Comparison of ENCODE assay signal across 2 cellular contexts in the genomic region with DNA sequence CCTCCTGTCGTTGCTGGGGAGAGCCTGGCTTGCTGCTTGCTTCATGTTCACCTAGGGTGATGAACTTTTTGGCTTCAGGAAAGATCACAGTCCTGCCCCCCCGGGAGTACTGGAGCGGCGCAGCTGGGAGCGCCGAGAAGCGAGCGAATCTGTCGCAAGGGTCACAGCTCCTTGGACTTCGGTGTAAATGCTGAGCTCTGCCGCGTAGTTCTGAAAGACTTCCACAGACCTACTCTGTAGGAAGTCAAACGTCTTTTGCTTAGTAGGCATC.
TF ChIP-seq lines count a peak whose summit lies in the region.

No MANE protein-coding gene starts in this region.

TF ChIP-seq in SK-N-SH, 30 proteins besides CTCF, POLR2A, EP300 and RAD21 (continued from another document):
- TF ChIP-seq ZBTB33 (IDR thresholded peaks at IDR 0.05; ENCODE audit: borderline replicate concordance, low read depth) (no peak), FOXM1 (IDR thresholded peaks at IDR 0.05; ENCODE audit: low read depth) (no peak), REST (IDR thresholded peaks at IDR 0.05; ENCODE audit: low read depth, low read length) (no peak), RCOR1 (IDR thresholded peaks at IDR 0.05; ENCODE audit: low read length) (no peak), SMC3 (IDR thresholded peaks at IDR 0.05; ENCODE audit: low read depth, low read length) (no peak), MEF2A (IDR thresholded peaks at IDR 0.05; ENCODE audit: borderline replicate concordance, low read depth) (no peak), TCF12 (IDR thresholded peaks at IDR 0.05) (no peak), YY1 (IDR thresholded peaks at IDR 0.05; ENCODE audit: low read depth) (no peak), FOSL2 (IDR thresholded peaks at IDR 0.05; ENCODE audit: borderline replicate concordance, low read depth) (no peak), JUND (IDR thresholded peaks at IDR 0.05) (no peak), POLR2AphosphoS5 (IDR thresholded peaks at IDR 0.05; ENCODE audit: low read depth, low read length) (no peak), ELF1 (IDR thresholded peaks at IDR 0.05) (no peak), CHD2 (IDR thresholded peaks at IDR 0.05; ENCODE audit: low read length, partially characterized antibody) (no peak), EZH2phosphoT487 (IDR thresholded peaks at IDR 0.05; ENCODE audit: borderline replicate concordance, low read depth) (no peak), FOXJ3 (CRISPR knock-in tag; IDR thresholded peaks at IDR 0.05) (no peak)
- TF ChIP-seq, protein P1, sequence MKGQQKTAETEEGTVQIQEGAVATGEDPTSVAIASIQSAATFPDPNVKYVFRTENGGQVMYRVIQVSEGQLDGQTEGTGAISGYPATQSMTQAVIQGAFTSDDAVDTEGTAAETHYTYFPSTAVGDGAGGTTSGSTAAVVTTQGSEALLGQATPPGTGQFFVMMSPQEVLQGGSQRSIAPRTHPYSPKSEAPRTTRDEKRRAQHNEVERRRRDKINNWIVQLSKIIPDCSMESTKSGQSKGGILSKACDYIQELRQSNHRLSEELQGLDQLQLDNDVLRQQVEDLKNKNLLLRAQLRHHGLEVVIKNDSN (IDR thresholded peaks at IDR 0.05; ENCODE audit: borderline replicate concordance, low read depth) = no peak
- TF ChIP-seq, protein P2, sequence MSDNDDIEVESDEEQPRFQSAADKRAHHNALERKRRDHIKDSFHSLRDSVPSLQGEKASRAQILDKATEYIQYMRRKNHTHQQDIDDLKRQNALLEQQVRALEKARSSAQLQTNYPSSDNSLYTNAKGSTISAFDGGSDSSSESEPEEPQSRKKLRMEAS (IDR thresholded peaks at IDR 0.05; ENCODE audit: low read depth) = no peak
- TF ChIP-seq, protein P3, sequence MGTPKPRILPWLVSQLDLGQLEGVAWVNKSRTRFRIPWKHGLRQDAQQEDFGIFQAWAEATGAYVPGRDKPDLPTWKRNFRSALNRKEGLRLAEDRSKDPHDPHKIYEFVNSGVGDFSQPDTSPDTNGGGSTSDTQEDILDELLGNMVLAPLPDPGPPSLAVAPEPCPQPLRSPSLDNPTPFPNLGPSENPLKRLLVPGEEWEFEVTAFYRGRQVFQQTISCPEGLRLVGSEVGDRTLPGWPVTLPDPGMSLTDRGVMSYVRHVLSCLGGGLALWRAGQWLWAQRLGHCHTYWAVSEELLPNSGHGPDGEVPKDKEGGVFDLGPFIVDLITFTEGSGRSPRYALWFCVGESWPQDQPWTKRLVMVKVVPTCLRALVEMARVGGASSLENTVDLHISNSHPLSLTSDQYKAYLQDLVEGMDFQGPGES (IDR thresholded peaks at IDR 0.05; ENCODE audit: low read depth, low read length) = no peak

TF ChIP-seq in SK-N-SH treated with all-trans-retinoic acid at 6 μM for 48 hours, 23 proteins besides CTCF, POLR2A, EP300 and RAD21 (continued from another document):
- TF ChIP-seq, protein P4, sequence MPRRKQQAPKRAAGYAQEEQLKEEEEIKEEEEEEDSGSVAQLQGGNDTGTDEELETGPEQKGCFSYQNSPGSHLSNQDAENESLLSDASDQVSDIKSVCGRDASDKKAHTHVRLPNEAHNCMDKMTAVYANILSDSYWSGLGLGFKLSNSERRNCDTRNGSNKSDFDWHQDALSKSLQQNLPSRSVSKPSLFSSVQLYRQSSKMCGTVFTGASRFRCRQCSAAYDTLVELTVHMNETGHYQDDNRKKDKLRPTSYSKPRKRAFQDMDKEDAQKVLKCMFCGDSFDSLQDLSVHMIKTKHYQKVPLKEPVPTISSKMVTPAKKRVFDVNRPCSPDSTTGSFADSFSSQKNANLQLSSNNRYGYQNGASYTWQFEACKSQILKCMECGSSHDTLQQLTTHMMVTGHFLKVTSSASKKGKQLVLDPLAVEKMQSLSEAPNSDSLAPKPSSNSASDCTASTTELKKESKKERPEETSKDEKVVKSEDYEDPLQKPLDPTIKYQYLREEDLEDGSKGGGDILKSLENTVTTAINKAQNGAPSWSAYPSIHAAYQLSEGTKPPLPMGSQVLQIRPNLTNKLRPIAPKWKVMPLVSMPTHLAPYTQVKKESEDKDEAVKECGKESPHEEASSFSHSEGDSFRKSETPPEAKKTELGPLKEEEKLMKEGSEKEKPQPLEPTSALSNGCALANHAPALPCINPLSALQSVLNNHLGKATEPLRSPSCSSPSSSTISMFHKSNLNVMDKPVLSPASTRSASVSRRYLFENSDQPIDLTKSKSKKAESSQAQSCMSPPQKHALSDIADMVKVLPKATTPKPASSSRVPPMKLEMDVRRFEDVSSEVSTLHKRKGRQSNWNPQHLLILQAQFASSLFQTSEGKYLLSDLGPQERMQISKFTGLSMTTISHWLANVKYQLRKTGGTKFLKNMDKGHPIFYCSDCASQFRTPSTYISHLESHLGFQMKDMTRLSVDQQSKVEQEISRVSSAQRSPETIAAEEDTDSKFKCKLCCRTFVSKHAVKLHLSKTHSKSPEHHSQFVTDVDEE (CRISPR knock-in tag; IDR thresholded peaks at IDR 0.05) = no peak
- TF ChIP-seq ISL1 (CRISPR knock-in tag; IDR thresholded peaks at IDR 0.05) = no peak
- TF ChIP-seq SNAI2 (CRISPR knock-in tag; IDR thresholded peaks at IDR 0.05) = no peak
- TF ChIP-seq, protein P5, sequence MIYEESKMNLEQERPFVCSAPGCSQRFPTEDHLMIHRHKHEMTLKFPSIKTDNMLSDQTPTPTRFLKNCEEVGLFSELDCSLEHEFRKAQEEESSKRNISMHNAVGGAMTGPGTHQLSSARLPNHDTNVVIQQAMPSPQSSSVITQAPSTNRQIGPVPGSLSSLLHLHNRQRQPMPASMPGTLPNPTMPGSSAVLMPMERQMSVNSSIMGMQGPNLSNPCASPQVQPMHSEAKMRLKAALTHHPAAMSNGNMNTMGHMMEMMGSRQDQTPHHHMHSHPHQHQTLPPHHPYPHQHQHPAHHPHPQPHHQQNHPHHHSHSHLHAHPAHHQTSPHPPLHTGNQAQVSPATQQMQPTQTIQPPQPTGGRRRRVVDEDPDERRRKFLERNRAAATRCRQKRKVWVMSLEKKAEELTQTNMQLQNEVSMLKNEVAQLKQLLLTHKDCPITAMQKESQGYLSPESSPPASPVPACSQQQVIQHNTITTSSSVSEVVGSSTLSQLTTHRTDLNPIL (CRISPR knock-in tag; IDR thresholded peaks at IDR 0.05; ENCODE audit: low read depth) = no peak
- no peak for TF ChIP-seq TOX (CRISPR knock-in tag; IDR thresholded peaks at IDR 0.05; ENCODE audit: borderline replicate concordance)
- no peak for TF ChIP-seq ZNF565 (CRISPR knock-in tag; conservative IDR thresholded peaks at IDR 0.05; ENCODE audit: low read depth)
- no peak for TF ChIP-seq BACH2 (CRISPR knock-in tag; IDR thresholded peaks at IDR 0.05; ENCODE audit: borderline replicate concordance)
- TF ChIP-seq ZFP3 (CRISPR knock-in tag; IDR thresholded peaks at IDR 0.05) = no peak
- no peak for TF ChIP-seq GLIS3 (CRISPR knock-in tag; IDR thresholded peaks at IDR 0.05)
- TF ChIP-seq, protein P6, sequence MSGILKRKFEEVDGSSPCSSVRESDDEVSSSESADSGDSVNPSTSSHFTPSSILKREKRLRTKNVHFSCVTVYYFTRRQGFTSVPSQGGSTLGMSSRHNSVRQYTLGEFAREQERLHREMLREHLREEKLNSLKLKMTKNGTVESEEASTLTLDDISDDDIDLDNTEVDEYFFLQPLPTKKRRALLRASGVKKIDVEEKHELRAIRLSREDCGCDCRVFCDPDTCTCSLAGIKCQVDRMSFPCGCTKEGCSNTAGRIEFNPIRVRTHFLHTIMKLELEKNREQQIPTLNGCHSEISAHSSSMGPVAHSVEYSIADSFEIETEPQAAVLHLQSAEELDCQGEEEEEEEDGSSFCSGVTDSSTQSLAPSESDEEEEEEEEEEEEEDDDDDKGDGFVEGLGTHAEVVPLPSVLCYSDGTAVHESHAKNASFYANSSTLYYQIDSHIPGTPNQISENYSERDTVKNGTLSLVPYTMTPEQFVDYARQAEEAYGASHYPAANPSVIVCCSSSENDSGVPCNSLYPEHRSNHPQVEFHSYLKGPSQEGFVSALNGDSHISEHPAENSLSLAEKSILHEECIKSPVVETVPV (CRISPR knock-in tag; IDR thresholded peaks at IDR 0.05) = no peak
